Comparison of ENCODE assay signal across 8 cellular contexts in the genomic region with DNA sequence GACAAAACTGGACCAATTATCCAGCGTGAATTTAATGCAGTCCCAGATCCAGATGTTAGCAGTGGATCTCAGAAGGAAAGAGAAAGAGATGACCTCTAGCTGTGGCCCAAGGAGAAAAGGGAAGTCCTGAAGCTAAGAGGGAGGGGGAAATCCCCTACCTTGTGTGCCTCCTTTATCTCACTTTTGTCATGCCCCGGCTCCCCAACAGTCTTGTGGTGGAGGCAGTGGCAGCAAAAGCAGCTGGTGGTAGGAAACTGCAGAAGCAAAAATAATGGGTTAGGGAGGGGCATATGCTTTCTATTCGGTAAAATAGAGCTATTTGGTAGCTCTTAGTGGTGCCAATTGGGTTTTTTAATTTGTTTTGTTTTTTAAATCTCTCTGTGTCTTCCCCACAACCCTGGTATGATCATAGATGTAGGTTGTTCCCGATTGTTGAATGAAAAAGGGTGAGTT. TPM values are rescaled to one million over a fixed set of nuclear protein-coding genes. Genes with fewer than 3 reads are reported as not detected.
DNase-seq lines count a peak whose midpoint lies in the region; ATAC-seq, FAIRE-seq and TF ChIP-seq lines count a peak whose summit lies in the region.

No MANE protein-coding gene starts in this region.

- H3K4me1 ChIP-seq in smooth muscle cell (ENCODE audit: low read depth) (no peaks in the 10 kb centered on the region), gastrocnemius medialis (no peaks in the 10 kb centered on the region), HepG2 (ENCODE audit: insufficient read depth, low read length) (no peaks in the 10 kb centered on the region)

- TF ChIP-seq CTCF in GM10266 (IDR thresholded peaks at IDR 0.05; ENCODE audit: control insufficient read depth, insufficient read depth, low read depth, missing control alignments): no peak
- no peak for TF ChIP-seq CTCF in smooth muscle cell (IDR thresholded peaks at IDR 0.05; ENCODE audit: borderline replicate concordance, insufficient read depth, poor library complexity, severe bottlenecking)
- no peak for TF ChIP-seq CTCF in gastrocnemius medialis (IDR thresholded peaks at IDR 0.05 in 4 of 5, conservative IDR thresholded peaks at IDR 0.05 in 1 of 5)
- TF ChIP-seq CTCF in HepG2 (CRISPR knock-in tag; IDR thresholded peaks at IDR 0.05): no peak

- no TSS peak for BruUV-seq in HepG2 (replicated peaks; lab: Mats Ljungman, UMichigan)

- no peak for FAIRE-seq in HepG2 (lab: Jason Lieb, UNC)

- H4K20me1 ChIP-seq in smooth muscle cell (ENCODE audit: low read depth) (peaks cover 7% of the 10 kb centered on the region), HepG2 (ENCODE audit: insufficient read depth, low read length) (no peaks in the 10 kb centered on the region)

- H3K4me3 Mint-ChIP-seq in activated T-helper 1 cell treated with anti-CD3 and anti-CD28 coated beads, Interleukin-12 subunit alpha, Interleukin-12 subunit beta, Interleukin-2, Interleukin-4 antibody, amounts not matched to agents 30 ng/mL and 10 ng/mL and 1 ng/mL, durations not matched to agents 14 hours and 24 hours and 36 hours: peak overlapping the region; percentile 80

- H3K4me1 Mint-ChIP-seq in activated T-helper 1 cell treated with anti-CD3 and anti-CD28 coated beads, Interleukin-12 subunit alpha, Interleukin-12 subunit beta, Interleukin-2, Interleukin-4 antibody, amounts not matched to agents 30 ng/mL and 10 ng/mL and 1 ng/mL, durations not matched to agents 14 hours and 24 hours and 36 hours (ENCODE audit: low read depth): peaks cover 75% of the 10 kb centered on the region

- POLR2A ChIA-PET in HepG2 (lab: Yijun Ruan, JAX): no interaction called here

- H3K9me3 Mint-ChIP-seq in activated T-helper 1 cell treated with anti-CD3 and anti-CD28 coated beads, Interleukin-12 subunit alpha, Interleukin-12 subunit beta, Interleukin-2, Interleukin-4 antibody, amounts not matched to agents 30 ng/mL and 10 ng/mL and 1 ng/mL, durations not matched to agents 14 hours and 24 hours and 36 hours: peaks cover 20% of the 10 kb centered on the region

- no peak for TF ChIP-seq POLR2A in gastrocnemius medialis (IDR thresholded peaks at IDR 0.05)
- no peak for TF ChIP-seq POLR2A in HepG2 (IDR thresholded peaks at IDR 0.05; ENCODE audit: insufficient read depth in 1 of 2, low read depth in 2 of 2, low read length in 2 of 2)

- no peaks in the 10 kb centered on the region for H3F3A ChIP-seq in smooth muscle cell (ENCODE audit: low read depth)

- H3K4me2 ChIP-seq in smooth muscle cell (no peak overlapping the region), HepG2 (ENCODE audit: low read depth, low read length) (no peak overlapping the region)

- intact Hi-C loops in activated T-helper 1 cell treated with anti-CD3 and anti-CD28 coated beads, Interleukin-12 subunit alpha, Interleukin-12 subunit beta, Interleukin-2, Interleukin-4 antibody, amounts not matched to agents 30 ng/mL and 10 ng/mL and 1 ng/mL, durations not matched to agents 14 hours and 24 hours and 36 hours (cut with micrococcal nuclease): loop anchor here (1.0 to 2.0 kb wide), 5 partner anchors 9 to 57 kb away; a partner anchor contains a TSS
- intact Hi-C loops in gastrocnemius medialis (cut with DNase I; ENCODE audit: low total_unique reads) (no loop called here), HepG2 (cut with micrococcal nuclease; ENCODE audit: unreplicated experiment) (no loop called here)

- 84% methylated on average over 4 of the region's 4 CpGs for WGBS in smooth muscle cell (ENCODE audit: low lambda C conversion rate)
- WGBS in HepG2 (ENCODE audit: low lambda C conversion rate): 46% methylated on average over 4 of the region's 4 CpGs

- peak; percentile 34 for DNase-seq in GM10266 (ENCODE audit: extremely low spot score)
- DNase-seq in activated T-helper 1 cell treated with anti-CD3 and anti-CD28 coated beads, Interleukin-12 subunit alpha, Interleukin-12 subunit beta, Interleukin-2, Interleukin-4 antibody, amounts not matched to agents 30 ng/mL and 10 ng/mL and 1 ng/mL, durations not matched to agents 14 hours and 24 hours and 36 hours (ENCODE audit: low spot score): peak; percentile 67
- no peak for DNase-seq in smooth muscle cell (lab: John Stamatoyannopoulos, UW; ENCODE audit: unreplicated experiment)
- DNase-seq in COR-L47 (lab: John Stamatoyannopoulos, UW): no peak
- no peak for DNase-seq in gastrocnemius medialis
- no peak for DNase-seq in HepG2 (ENCODE audit: low spot score)

- H3K79me2 ChIP-seq in smooth muscle cell (ENCODE audit: low read depth): no peaks in the 10 kb centered on the region
- H3K79me2 ChIP-seq in HepG2 (ENCODE audit: insufficient read depth, low read length): no peaks in the 10 kb centered on the region

- H3K9ac ChIP-seq in smooth muscle cell (ENCODE audit: low read depth) (no peak overlapping the region), HepG2 (ENCODE audit: insufficient read depth, low read depth, low read length) (no peak overlapping the region)

- H3K9me3 ChIP-seq in smooth muscle cell (replicated peaks; ENCODE audit: low read depth) (no peaks in the 10 kb centered on the region), gastrocnemius medialis (no peaks in the 10 kb centered on the region), HepG2 (ENCODE audit: low read length) (no peaks in the 10 kb centered on the region; the same call in 1 of the 2 replicates)

- H3K27me3 Mint-ChIP-seq in activated T-helper 1 cell treated with anti-CD3 and anti-CD28 coated beads, Interleukin-12 subunit alpha, Interleukin-12 subunit beta, Interleukin-2, Interleukin-4 antibody, amounts not matched to agents 30 ng/mL and 10 ng/mL and 1 ng/mL, durations not matched to agents 14 hours and 24 hours and 36 hours (ENCODE audit: insufficient read depth): no peaks in the 10 kb centered on the region

- TF ChIP-seq EP300 in HepG2 (IDR thresholded peaks at IDR 0.05; ENCODE audit: low read depth in 2 of 2, low read length in 2 of 2): no peak
- TF ChIP-seq EP300 in HepG2 (CRISPR knock-in tag; IDR thresholded peaks at IDR 0.05; ENCODE audit: borderline replicate concordance): no peak

- no peaks in the 10 kb centered on the region for H3K27me3 ChIP-seq in smooth muscle cell (ENCODE audit: low read depth)
- no peaks in the 10 kb centered on the region for H3K27me3 ChIP-seq in gastrocnemius medialis
- H3K27me3 ChIP-seq in HepG2 (ENCODE audit: control insufficient read depth in 1 of 2, insufficient read depth in 2 of 2, low read length in 2 of 2): no peaks in the 10 kb centered on the region

- H3K4me3 ChIP-seq in smooth muscle cell: no peak overlapping the region
- no peak overlapping the region for H3K4me3 ChIP-seq in gastrocnemius medialis
- no peak overlapping the region for H3K4me3 ChIP-seq in HepG2 (replicated peaks in 1 of 3; ENCODE audit: insufficient read depth in 1 of 3, low read depth in 2 of 3, low read length in 3 of 3)

- peak; percentile 98 for ATAC-seq in GM19463 (IDR thresholded peaks at IDR 0.05; ENCODE audit: unreplicated experiment)
- peak; percentile 97 for ATAC-seq in HG03457 (IDR thresholded peaks at IDR 0.05; ENCODE audit: unreplicated experiment)
- no peak for ATAC-seq in gastrocnemius medialis
- no peak for ATAC-seq in HepG2

- peak overlapping the region; percentile 91 for H3K27ac Mint-ChIP-seq in activated T-helper 1 cell treated with anti-CD3 and anti-CD28 coated beads, Interleukin-12 subunit alpha, Interleukin-12 subunit beta, Interleukin-2, Interleukin-4 antibody, amounts not matched to agents 30 ng/mL and 10 ng/mL and 1 ng/mL, durations not matched to agents 14 hours and 24 hours and 36 hours

- no peak overlapping the region for H2AFZ ChIP-seq in smooth muscle cell (ENCODE audit: low read depth)
- H2AFZ ChIP-seq in HepG2 (ENCODE audit: low read length): no peak overlapping the region

- no peak for TF ChIP-seq RAD21 in HepG2 (CRISPR knock-in tag; IDR thresholded peaks at IDR 0.05)

- H3K36me3 ChIP-seq in smooth muscle cell (ENCODE audit: low read depth) (peaks cover 3% of the 10 kb centered on the region), gastrocnemius medialis (no peaks in the 10 kb centered on the region), HepG2 (replicated peaks in 1 of 2; ENCODE audit: control insufficient read depth in 1 of 2, insufficient read depth in 2 of 2, low read length in 2 of 2) (no peaks in the 10 kb centered on the region)

- H3K36me3 Mint-ChIP-seq in activated T-helper 1 cell treated with anti-CD3 and anti-CD28 coated beads, Interleukin-12 subunit alpha, Interleukin-12 subunit beta, Interleukin-2, Interleukin-4 antibody, amounts not matched to agents 30 ng/mL and 10 ng/mL and 1 ng/mL, durations not matched to agents 14 hours and 24 hours and 36 hours (ENCODE audit: low read depth): peaks cover 43% of the 10 kb centered on the region

- CTCF ChIA-PET in HepG2 (lab: Yijun Ruan, JAX; ENCODE audit: low intra/inter-chr PET ratio, low total read pairs): no interaction called here

- in situ Hi-C loops in gastrocnemius medialis (cut with MboI; ENCODE audit: low sequenced_read_pairs in 4 of 4): no loop called here
- in situ Hi-C loops in HepG2 (cut with HindIII; ENCODE audit: extremely low pct_ligation_motif_present, low pct_unique_long_range_greater_than_20kb): no loop called here

- H3K27ac ChIP-seq in smooth muscle cell (ENCODE audit: low read depth) (no peak overlapping the region), gastrocnemius medialis (no peak overlapping the region), HepG2 (ENCODE audit: extremely low read length, insufficient read depth, low read length) (no peak overlapping the region)

RNA-seq across cellular contexts. Expression of a gene that starts 56.5 kb away (rescaled TPM):
- total RNA-seq in activated T-helper 1 cell treated with anti-CD3 and anti-CD28 coated beads, Interleukin-12 subunit alpha, Interleukin-12 subunit beta, Interleukin-2, Interleukin-4 antibody, amounts not matched to agents 30 ng/mL and 10 ng/mL and 1 ng/mL, durations not matched to agents 14 hours and 24 hours and 36 hours: 93.2 and 96.0 TPM in 2 replicates
- total RNA-seq in smooth muscle cell: 32.1 and 59.8 TPM in 2 replicates
- 9.9 and 12.1 TPM in 2 replicates for polyA plus RNA-seq in smooth muscle cell
- total RNA-seq in gastrocnemius medialis: 1 to 10 TPM in 1 of 4 donors, under 1 TPM in 3; 0.13 to 2.0 (median 0.43) TPM
- 2.7 and 5.1 TPM in 2 replicates for total RNA-seq in HepG2 (2016; rRNA removed; fragmentation: Illumina TruSeq; extraction: Trizol)
- 16.9 and 19.1 TPM in 2 replicates for total RNA-seq in HepG2 (2016; cell fraction: cytosol; rRNA removed; fragmentation: Illumina TruSeq; extraction: Trizol; ENCODE audit: low read depth)
- 3.2 and 5.9 TPM in 2 replicates for total RNA-seq in HepG2 (2016; cell fraction: insoluble cytoplasmic fraction; rRNA removed; fragmentation: Illumina TruSeq; extraction: Trizol)
- total RNA-seq in HepG2 (2016; cell fraction: membrane; rRNA removed; fragmentation: Illumina TruSeq; extraction: Trizol): 4.6 and 5.4 TPM in 2 replicates
- total RNA-seq in HepG2 (2016; cell fraction: nucleus; rRNA removed; fragmentation: Illumina TruSeq; extraction: Trizol): 13.1 and 13.3 TPM in 2 replicates
- polyA plus RNA-seq in HepG2 (2011; rRNA removed): 8.5 and 8.6 TPM in 2 replicates
- 6.4 and 7.5 TPM in 2 replicates for polyA plus RNA-seq in HepG2 (2011; cell fraction: cytosol; rRNA removed)
- 15.5 and 17.5 TPM in 2 replicates for polyA plus RNA-seq in HepG2 (2011; cell fraction: nucleus; rRNA removed)
- polyA plus RNA-seq in HepG2 (2012): 2.3 and 2.5 TPM in 2 replicates
- polyA plus RNA-seq in HepG2 (2016; cell fraction: cytosol; fragmentation: Illumina TruSeq; extraction: Trizol; ENCODE audit: low read depth): 0.10 and 0.17 TPM in 2 replicates
- 2.3 and 2.5 TPM in 2 replicates for polyA plus RNA-seq in HepG2 (2016; cell fraction: insoluble cytoplasmic fraction; fragmentation: Illumina TruSeq; extraction: Trizol; ENCODE audit: low read depth)
- polyA plus RNA-seq in HepG2 (2016; cell fraction: membrane; fragmentation: Illumina TruSeq; extraction: Trizol; ENCODE audit: low read depth): 0.20 and 0.23 TPM in 2 replicates
- 3.1 and 5.2 TPM in 2 replicates for polyA plus RNA-seq in HepG2 (2016; cell fraction: nucleus; fragmentation: Illumina TruSeq; extraction: Trizol; ENCODE audit: insufficient read depth, low read depth)
- polyA minus RNA-seq in HepG2 (2011; rRNA and poly(A)+ RNA removed; ENCODE audit: low replicate concordance): 12.2 and 23.0 TPM in 2 replicates
- 6.9 and 7.4 TPM in 2 replicates for polyA minus RNA-seq in HepG2 (2011; cell fraction: cytosol; rRNA and poly(A)+ RNA removed)
- polyA minus RNA-seq in HepG2 (2011; cell fraction: nucleus; rRNA and poly(A)+ RNA removed): 38.0 and 39.8 TPM in 2 replicates

Comparison
In these comparisons a context has a peak if more than half of its experiments do, and no peak if none do; other contexts are left out.
1. DNase-seq: peak in GM10266 (single experiment) and activated T-helper 1 cell treated with anti-CD3 and anti-CD28 coated beads, Interleukin-12 subunit alpha, Interleukin-12 subunit beta, Interleukin-2, Interleukin-4 antibody, amounts not matched to agents 30 ng/mL and 10 ng/mL and 1 ng/mL, durations not matched to agents 14 hours and 24 hours and 36 hours (single experiment); none in smooth muscle cell (single experiment), COR-L47 (single experiment), gastrocnemius medialis (0 of 2) and HepG2 (single experiment).
2. ATAC-seq: peak in GM19463 (single experiment) and HG03457 (single experiment); none in gastrocnemius medialis (0 of 2) and HepG2 (single experiment).